ENCODE assay signal across 21 cellular contexts in genomic region chr17:74153821-74154430, GRCh38. TPM values are rescaled to one million over a fixed set of nuclear protein-coding genes. Genes with fewer than 3 reads are reported as not detected.
DNase-seq lines count a peak whose midpoint lies in the region; ATAC-seq, FAIRE-seq and TF ChIP-seq lines count a peak whose summit lies in the region.
"Had no signal": no experiment of that assay in that cellular context is flagged by ENCODE, and none has a peak within 500 bp of the region (broad histone marks: within the 10 kb centered on the region; RNA-seq: fewer than 3 reads in every experiment).

No MANE protein-coding gene starts in this region.

- no peak overlapping the region for H3K27ac ChIP-seq in kidney (ENCODE audit: low read depth in 2 of 2, low read length in 2 of 2)
- H3K27ac ChIP-seq: 22Rv1, GM23248, KMS-11 had no signal

- TF ChIP-seq CTCF in kidney (IDR thresholded peaks at IDR 0.05; ENCODE audit: borderline replicate concordance, extremely low read depth, insufficient read depth) (no peak), type B pancreatic cell (conservative IDR thresholded peaks at IDR 0.05) (peak; percentile 42), BE2C (IDR thresholded peaks at IDR 0.05; ENCODE audit: low read depth, low read length) (no peak)

- H3K4me1 ChIP-seq in kidney (ENCODE audit: control insufficient read depth in 1 of 2, insufficient read depth in 1 of 2, low read depth in 1 of 2, low read length in 2 of 2) (no peaks in the 10 kb centered on the region), BE2C (peaks cover 17% of the 10 kb centered on the region)

- H3K4me3 ChIP-seq in kidney (ENCODE audit: low read length in 2 of 2) = no peak overlapping the region
- no peak overlapping the region for H3K4me3 ChIP-seq in BE2C (ENCODE audit: low read depth, low read length)
- H3K4me3 ChIP-seq: GM23248 had no signal

- H3K27ac Mint-ChIP-seq in type B pancreatic cell = no peak overlapping the region
- no peak overlapping the region for H3K27ac Mint-ChIP-seq in stimulated activated naive B cell treated with anti-CD40 and anti-IgM and Interleukin-4, amounts not matched to agents 10 μg/mL and 1 μg/mL and 100 μg/mL, for 72 hours
- H3K27ac Mint-ChIP-seq: B cell; CD4-positive, alpha-beta T cell had no signal

- DNase-seq in DMS 273 (lab: John Stamatoyannopoulos, UW; ENCODE audit: unreplicated experiment) (peak; percentile 45), DMS 273 treated with DMSO at 0.1 percent for 48 hours (lab: John Stamatoyannopoulos, UW) (no peak), SK-MEL-5 (ENCODE audit: low read depth, low spot score) (peak; percentile 23), kidney (peak; percentile 30), type B pancreatic cell (ENCODE audit: extremely low spot score, unreplicated experiment) (no peak), mucosa of gallbladder (ENCODE audit: low spot score) (no peak), BE2C (no peak)
- no peak for DNase-seq in stimulated activated naive B cell treated with anti-CD40 and anti-IgM and Interleukin-4, amounts not matched to agents 10 μg/mL and 1 μg/mL and 100 μg/mL, for 72 hours
- DNase-seq: CD4-positive, alpha-beta T cell; DND-41; GM23248; NCI-H1048; NCI-H1436 treated with DMSO at 0.1 percent for 48 hours; NCI-H2029 treated with DMSO at 0.1 percent for 48 hours; SHP77 had no signal

- intact Hi-C loops in kidney (cut with DNase I) = no loop called here

- H3K36me3 Mint-ChIP-seq in type B pancreatic cell = no peaks in the 10 kb centered on the region
- H3K36me3 Mint-ChIP-seq in stimulated activated naive B cell treated with anti-CD40 and anti-IgM and Interleukin-4, amounts not matched to agents 10 μg/mL and 1 μg/mL and 100 μg/mL, for 72 hours = no peaks in the 10 kb centered on the region

- no peaks in the 10 kb centered on the region for H3K9me3 Mint-ChIP-seq in type B pancreatic cell
- no peaks in the 10 kb centered on the region for H3K9me3 Mint-ChIP-seq in stimulated activated naive B cell treated with anti-CD40 and anti-IgM and Interleukin-4, amounts not matched to agents 10 μg/mL and 1 μg/mL and 100 μg/mL, for 72 hours
- H3K9me3 Mint-ChIP-seq: CD4-positive, alpha-beta T cell had no signal

- no peak for ATAC-seq in stimulated activated naive B cell treated with anti-CD40 and anti-IgM and Interleukin-4, amounts not matched to agents 10 μg/mL and 1 μg/mL and 100 μg/mL, for 72 hours (replicated peaks)

- H3K27me3 Mint-ChIP-seq in type B pancreatic cell = peaks cover 22% of the 10 kb centered on the region
- peaks cover 11 to 25% of the 10 kb centered on the region in 2 donors for H3K27me3 Mint-ChIP-seq in stimulated activated naive B cell treated with anti-CD40 and anti-IgM and Interleukin-4, amounts not matched to agents 10 μg/mL and 1 μg/mL and 100 μg/mL, for 72 hours

- in situ Hi-C loops in SK-MEL-5 (cut with HindIII; ENCODE audit: low pct_unique_long_range_greater_than_20kb, low sequenced_read_pairs) = no loop called here

- H3K4me1 Mint-ChIP-seq in type B pancreatic cell (ENCODE audit: unreplicated experiment) = no peaks in the 10 kb centered on the region
- no peaks in the 10 kb centered on the region for H3K4me1 Mint-ChIP-seq in stimulated activated naive B cell treated with anti-CD40 and anti-IgM and Interleukin-4, amounts not matched to agents 10 μg/mL and 1 μg/mL and 100 μg/mL, for 72 hours
- H3K4me1 Mint-ChIP-seq: B cell had no signal

- no peak overlapping the region for H3K9ac ChIP-seq in kidney (ENCODE audit: low read length in 2 of 2)
- H3K9ac ChIP-seq: GM23248, KMS-11 had no signal

- H3K4me3 Mint-ChIP-seq in type B pancreatic cell = no peak overlapping the region
- no peak overlapping the region for H3K4me3 Mint-ChIP-seq in stimulated activated naive B cell treated with anti-CD40 and anti-IgM and Interleukin-4, amounts not matched to agents 10 μg/mL and 1 μg/mL and 100 μg/mL, for 72 hours
- H3K4me3 Mint-ChIP-seq: B cell; CD4-positive, alpha-beta T cell had no signal

- no peaks in the 10 kb centered on the region for H3K36me3 ChIP-seq in kidney (ENCODE audit: control insufficient read depth in 1 of 2, insufficient read depth in 2 of 2, low read length in 2 of 2)
- no peaks in the 10 kb centered on the region for H3K36me3 ChIP-seq in BE2C

- FAIRE-seq in kidney (lab: Jason Lieb, UNC) = no peak
- FAIRE-seq: G401.6, GM18507, RCC 7860 had no signal

- H3K27me3 ChIP-seq in BE2C = no peaks in the 10 kb centered on the region

- H3K9me3 ChIP-seq in kidney (ENCODE audit: control insufficient read depth in 1 of 2, low read length in 2 of 2) (peaks cover 0 to 2% of the 10 kb centered on the region in 2 donors), BE2C (no peaks in the 10 kb centered on the region)

RNA-seq across cellular contexts. Expression of gene RPL38, which starts 49.6 kb away (rescaled TPM):
- total RNA-seq in SK-MEL-5 (2014; rRNA removed; shearing (Covaris generic)) = 7,933 and 8,102 TPM in 2 replicates
- polyA plus RNA-seq in SK-MEL-5 (2015; cell fraction: cytosol; rRNA removed) = 1,340 and 1,484 TPM in 2 replicates
- 388 and 442 TPM in 2 replicates for polyA plus RNA-seq in SK-MEL-5 (2015; cell fraction: nucleus; rRNA removed)
- total RNA-seq in kidney = 664 TPM
- 1,966 TPM for polyA plus RNA-seq in kidney (ENCODE audit: insufficient read depth, low read depth, low replicate concordance)
- total RNA-seq in type B pancreatic cell (ENCODE audit: low replicate concordance) = 1,028 and 1,111 TPM in 2 replicates
- 627 TPM for total RNA-seq in mucosa of gallbladder
- 2,245 TPM for polyA plus RNA-seq in BE2C (2012; ENCODE audit: insufficient read depth, insufficient read length, low read depth)

RNA-seq across cellular contexts. Expression of gene TTYH2, which starts 59.4 kb away (rescaled TPM):
- total RNA-seq in SK-MEL-5 (2014; rRNA removed; shearing (Covaris generic)) = 72.7 and 72.9 TPM in 2 replicates
- 101 and 121 TPM in 2 replicates for polyA plus RNA-seq in SK-MEL-5 (2015; cell fraction: cytosol; rRNA removed)
- polyA plus RNA-seq in SK-MEL-5 (2015; cell fraction: nucleus; rRNA removed) = 150 and 160 TPM in 2 replicates
- total RNA-seq in kidney (7.1 TPM), type B pancreatic cell (ENCODE audit: low replicate concordance) (2.2 and 12.4 TPM in 2 replicates), mucosa of gallbladder (6.9 TPM)
- 2.4 TPM for polyA plus RNA-seq in kidney (ENCODE audit: insufficient read depth, low read depth, low replicate concordance)
- polyA plus RNA-seq in BE2C (2012; ENCODE audit: insufficient read depth, insufficient read length, low read depth) = 9.9 TPM
- total RNA-seq: GM23248 had no signal

Comparison
In these comparisons a context has a peak if more than half of its experiments do, and no peak if none do; other contexts are left out.
1. DNase-seq: peak in DMS 273 (single experiment), SK-MEL-5 (single experiment) and kidney (single experiment); none in DMS 273 treated with DMSO at 0.1 percent for 48 hours (single experiment), type B pancreatic cell (single experiment), stimulated activated naive B cell treated with anti-CD40 and anti-IgM and Interleukin-4, amounts not matched to agents 10 μg/mL and 1 μg/mL and 100 μg/mL, for 72 hours (single experiment), mucosa of gallbladder (single experiment) and BE2C (single experiment).